15 cellular contexts compared by ENCODE assay signal in genomic region chr7:55539380-55539779, GRCh38. TPM values are rescaled to one million over a fixed set of nuclear protein-coding genes. Genes with fewer than 3 reads are reported as not detected.
DNase-seq lines count a peak whose midpoint lies in the region; ATAC-seq, FAIRE-seq and TF ChIP-seq lines count a peak whose summit lies in the region.
"Had no signal": no experiment of that assay in that cellular context is flagged by ENCODE, and none has a peak within 500 bp of the region (broad histone marks: within the 10 kb centered on the region; RNA-seq: fewer than 3 reads in every experiment).

No MANE protein-coding gene starts in this region.

- FAIRE-seq in GM12878 (lab: Jason Lieb, UNC) = no peak
- FAIRE-seq: urothelium cell line had no signal

- intact Hi-C loops in GM12878 (cut with micrococcal nuclease; ENCODE audit: unreplicated experiment) = loop anchor here (5.0 kb wide), 1 partner anchor 513 kb away; the partner anchor contains the start of genes CCT6A and PSPH
- intact Hi-C loops in activated CD4-positive, alpha-beta T cell treated with anti-CD3 and anti-CD28 coated beads for 36 hours (cut with DNase I, micrococcal nuclease) = no loop called here

- peaks cover 36% of the 10 kb centered on the region for H3K36me3 Mint-ChIP-seq in T-helper 1 cell treated with Interleukin-12 subunit alpha and Interleukin-12 subunit beta and Interleukin-4 antibody, amounts not matched to agents 30 μg/mL and 1 μg/mL, for 36 hours (ENCODE audit: low read depth)
- peaks cover 6% of the 10 kb centered on the region for H3K36me3 Mint-ChIP-seq in IgD-negative memory B cell
- H3K36me3 Mint-ChIP-seq in activated CD4-positive, alpha-beta T cell treated with anti-CD3 and anti-CD28 coated beads for 36 hours (ENCODE audit: low read depth) = peaks cover 37% of the 10 kb centered on the region

- H4K8ac ChIP-seq in neuronal stem cell (ENCODE audit: low read depth, low read length) = no peak overlapping the region

- H3K14ac ChIP-seq in neuronal stem cell (ENCODE audit: low read length) = no peak overlapping the region

- no peak for ATAC-seq in GM12878
- ATAC-seq in activated CD4-positive, alpha-beta T cell treated with anti-CD3 and anti-CD28 coated beads for 36 hours = no peak
- ATAC-seq: right cardiac atrium had no signal

- H3K23ac ChIP-seq in neuronal stem cell (ENCODE audit: low read depth, low read length, poor library complexity) = no peak overlapping the region

- H2BK15ac ChIP-seq in neuronal stem cell (ENCODE audit: low read length) = no peak overlapping the region

- peak overlapping the region; percentile 34 for H3K27ac Mint-ChIP-seq in T-helper 1 cell treated with Interleukin-12 subunit alpha and Interleukin-12 subunit beta and Interleukin-4 antibody, amounts not matched to agents 30 μg/mL and 1 μg/mL, for 36 hours
- H3K27ac Mint-ChIP-seq in IgD-negative memory B cell = peak overlapping the region; percentile 63 to 73 (median 72)
- H3K27ac Mint-ChIP-seq in activated CD4-positive, alpha-beta T cell treated with anti-CD3 and anti-CD28 coated beads for 36 hours = no peak overlapping the region

- H3K9ac ChIP-seq in GM12878 (ENCODE audit: control insufficient read depth, insufficient read depth, low read length) = peak overlapping the region; percentile 13; the same call in 1 of the 2 replicates
- no peak overlapping the region for H3K9ac ChIP-seq in neuronal stem cell (ENCODE audit: low read depth, low read length, poor library complexity)

- peak; percentile 47 for TF ChIP-seq POLR2A in GM12878 (IDR thresholded peaks at IDR 0.05; ENCODE audit: low read depth, low read length)

- H3K27ac ChIP-seq in GM12878 (ENCODE audit: control insufficient read depth, insufficient read depth) (peak overlapping the region; percentile 68), neuronal stem cell (replicated peaks; ENCODE audit: low read length) (no peak overlapping the region)
- H3K27ac ChIP-seq: VCaP had no signal

- BruUV-seq in GM12878 (replicated peaks; lab: Mats Ljungman, UMichigan) = no TSS peak

- H4K20me1 ChIP-seq in GM12878 (ENCODE audit: control insufficient read depth, insufficient read depth) = no peaks in the 10 kb centered on the region

- H3K4me3 ChIP-seq in GM12878 (peak overlapping the region; percentile 1; the same call in 1 of the 2 replicates), neuronal stem cell (ENCODE audit: low read length in 2 of 2) (no peak overlapping the region)
- H3K4me3 ChIP-seq: HAP-1 had no signal

- H2BK12ac ChIP-seq in neuronal stem cell (ENCODE audit: low read length) = no peak overlapping the region

- no peak overlapping the region for H2AK5ac ChIP-seq in neuronal stem cell (ENCODE audit: low read depth, low read length)

- H3K4me3 Mint-ChIP-seq in T-helper 1 cell treated with Interleukin-12 subunit alpha and Interleukin-12 subunit beta and Interleukin-4 antibody, amounts not matched to agents 30 μg/mL and 1 μg/mL, for 36 hours = no peak overlapping the region
- peak overlapping the region; percentile 46 to 88 (median 64) for H3K4me3 Mint-ChIP-seq in IgD-negative memory B cell
- H3K4me3 Mint-ChIP-seq in activated CD4-positive, alpha-beta T cell treated with anti-CD3 and anti-CD28 coated beads for 36 hours = no peak overlapping the region

- peaks cover 11% of the 10 kb centered on the region for H3K79me1 ChIP-seq in neuronal stem cell (ENCODE audit: low read depth, low read length)

- H2BK5ac ChIP-seq in neuronal stem cell (ENCODE audit: low read length) = no peak overlapping the region

- peak overlapping the region; percentile 79 for H3K4me2 ChIP-seq in GM12878 (ENCODE audit: control insufficient read depth, insufficient read depth)
- H3K4me2 ChIP-seq in neuronal stem cell (ENCODE audit: insufficient read depth, low read length, poor library complexity, severe bottlenecking) = no peak overlapping the region

- in situ Hi-C loops in GM12878 (cut with MboI) = no loop called here

- no peaks in the 10 kb centered on the region for H3K9me3 Mint-ChIP-seq in T-helper 1 cell treated with Interleukin-12 subunit alpha and Interleukin-12 subunit beta and Interleukin-4 antibody, amounts not matched to agents 30 μg/mL and 1 μg/mL, for 36 hours
- no peaks in the 10 kb centered on the region for H3K9me3 Mint-ChIP-seq in IgD-negative memory B cell
- no peaks in the 10 kb centered on the region for H3K9me3 Mint-ChIP-seq in activated CD4-positive, alpha-beta T cell treated with anti-CD3 and anti-CD28 coated beads for 36 hours (ENCODE audit: low read depth)

- H3K79me2 ChIP-seq in GM12878 (ENCODE audit: control insufficient read depth, insufficient read depth, low read length) = peaks cover 92% of the 10 kb centered on the region

- no peaks in the 10 kb centered on the region; the same call in 2 of the 3 replicates for H3K9me3 ChIP-seq in GM12878 (replicated peaks; ENCODE audit: control insufficient read depth, insufficient read depth, low read length)
- peaks cover 0 to 4% of the 10 kb centered on the region in 2 donors for H3K9me3 ChIP-seq in neuronal stem cell (replicated peaks in 1 of 2; ENCODE audit: control insufficient read depth in 2 of 2, insufficient read depth in 1 of 2, low read depth in 1 of 2, low read length in 2 of 2)
- H3K9me3 ChIP-seq: HAP-1 had no signal

- TF ChIP-seq CTCF in GM12878 (IDR thresholded peaks at IDR 0.05 in 2 of 3, conservative IDR thresholded peaks at IDR 0.05 in 1 of 3; ENCODE audit: control insufficient read depth in 2 of 3, extremely low read depth in 1 of 3, insufficient read depth in 1 of 3, low read depth in 3 of 3, low read length in 3 of 3) = no peak

- SMC1A ChIA-PET in GM12878 (lab: Charles Lee; ENCODE audit: uncharacterized antibody, unreplicated experiment) = interaction anchor here (1.4 to 15.0 kb wide), 9 partner anchors 8 to 31 kb away, joined by 5 to 263 read pairs (median 9); partner anchors contain the start of gene VOPP1

- no peak for TF ChIP-seq RAD21 in GM12878 (IDR thresholded peaks at IDR 0.05; ENCODE audit: insufficient read depth, low read depth, low read length)

- no peak overlapping the region for H4K91ac ChIP-seq in neuronal stem cell (ENCODE audit: low read depth, low read length, poor library complexity)

- H3K4me1 ChIP-seq in GM12878 (ENCODE audit: control insufficient read depth, insufficient read depth, low read length) (peaks cover 52% of the 10 kb centered on the region), neuronal stem cell (ENCODE audit: control insufficient read depth in 2 of 2, insufficient read depth in 1 of 2, low read depth in 1 of 2, low read length in 2 of 2) (peaks cover 0 to 26% of the 10 kb centered on the region in 2 donors)
- H3K4me1 ChIP-seq: HAP-1 had no signal

- RAD21 ChIA-PET in GM12878 (lab: Charles Lee; ENCODE audit: unreplicated experiment) = interaction anchor here (1.5 to 12.4 kb wide), 5 partner anchors 8 to 30 kb away, joined by 4 to 245 read pairs (median 150); partner anchors contain the start of gene VOPP1

- DNase-seq in T-helper 1 cell (no peak), GM12878 (ENCODE audit: low read depth, low spot score) (no peak), neuronal stem cell (ENCODE audit: low spot score) (no peak), COLO668 (lab: John Stamatoyannopoulos, UW; ENCODE audit: unreplicated experiment) (no peak)
- DNase-seq in activated CD4-positive, alpha-beta T cell treated with anti-CD3 and anti-CD28 coated beads for 36 hours = no peak
- DNase-seq in activated effector memory CD4-positive, alpha-beta T cell treated with anti-CD3 and anti-CD28 coated beads, Interleukin-2, amount 50 U/mL, for 16 hours = no peak
- DNase-seq: DMS53, NCI-H510A treated with DMSO at 0.1 percent for 48 hours, right cardiac atrium, Right ventricle myocardium superior had no signal

- no peaks in the 10 kb centered on the region for H3K27me3 Mint-ChIP-seq in T-helper 1 cell treated with Interleukin-12 subunit alpha and Interleukin-12 subunit beta and Interleukin-4 antibody, amounts not matched to agents 30 μg/mL and 1 μg/mL, for 36 hours (ENCODE audit: low read depth)
- H3K27me3 Mint-ChIP-seq in IgD-negative memory B cell = no peaks in the 10 kb centered on the region
- H3K27me3 Mint-ChIP-seq in activated CD4-positive, alpha-beta T cell treated with anti-CD3 and anti-CD28 coated beads for 36 hours = no peaks in the 10 kb centered on the region

- CTCF ChIA-PET in GM12878 (lab: Yijun Ruan, JAX) = interaction anchor here (0.5 to 10.5 kb wide), 7 partner anchors 8 to 59 kb away, joined by 3 to 87 read pairs (median 6); no protein-coding TSS in a partner anchor
- CTCF ChIA-PET in activated CD4-positive, alpha-beta T cell treated with anti-CD3 and anti-CD28 coated beads for 36 hours (lab: Charles Lee) = interaction anchor here (0.6 to 1.2 kb wide), 4 partner anchors 9 to 45 kb away, joined by 4 read pairs; no protein-coding TSS in a partner anchor

- peak overlapping the region; percentile 53 for H3K18ac ChIP-seq in neuronal stem cell (ENCODE audit: low read length)

- H3K36me3 ChIP-seq in GM12878 (ENCODE audit: control insufficient read depth in 2 of 2, insufficient read depth in 2 of 2, low read length in 1 of 2) = peaks cover 4 to 20% of the 10 kb centered on the region in 2 experiments
- peaks cover 0 to 13% of the 10 kb centered on the region in 2 donors for H3K36me3 ChIP-seq in neuronal stem cell (replicated peaks in 1 of 2; ENCODE audit: control insufficient read depth in 2 of 2, insufficient read depth in 2 of 2, low read length in 2 of 2)

- H3K4ac ChIP-seq in neuronal stem cell (ENCODE audit: low read length) = no peak overlapping the region

- TF ChIP-seq EP300 in GM12878 (IDR thresholded peaks at IDR 0.05; ENCODE audit: borderline replicate concordance in 1 of 2, control insufficient read depth in 1 of 2, low read depth in 2 of 2, low read length in 2 of 2) = no peak

- H2AFZ ChIP-seq in GM12878 (ENCODE audit: control insufficient read depth, low read depth, low read length) = no peak overlapping the region
- H2AFZ ChIP-seq in neuronal stem cell (ENCODE audit: low read length) = no peak overlapping the region

- H3K27me3 ChIP-seq in GM12878 (replicated peaks in 1 of 2; ENCODE audit: control insufficient read depth in 2 of 2, insufficient read depth in 2 of 2, low read length in 1 of 2) (no peaks in the 10 kb centered on the region), neuronal stem cell (ENCODE audit: control insufficient read depth in 3 of 3, insufficient read depth in 3 of 3, low read depth in 1 of 3, low read length in 3 of 3) (no peaks in the 10 kb centered on the region)

- WGBS in GM12878 (ENCODE audit: insufficient coverage, insufficient replicate concordance, low lambda C conversion rate, missing lambda C conversion rate) = 9% methylated on average over 3 of the region's 3 CpGs
- no CpG with 5 or more reads among the region's 3 CpGs for WGBS in neuronal stem cell (ENCODE audit: extremely low coverage in 2 of 2, insufficient read length in 2 of 2, insufficient replicate concordance in 1 of 2), 2 donors

- H3K4me1 Mint-ChIP-seq in T-helper 1 cell treated with Interleukin-12 subunit alpha and Interleukin-12 subunit beta and Interleukin-4 antibody, amounts not matched to agents 30 μg/mL and 1 μg/mL, for 36 hours (ENCODE audit: low read depth) = peaks cover 63% of the 10 kb centered on the region
- H3K4me1 Mint-ChIP-seq in IgD-negative memory B cell = peaks cover 68 to 77% (median 69%) of the 10 kb centered on the region in 3 donors
- H3K4me1 Mint-ChIP-seq in activated CD4-positive, alpha-beta T cell treated with anti-CD3 and anti-CD28 coated beads for 36 hours = peaks cover 74% of the 10 kb centered on the region

- H2BK120ac ChIP-seq in neuronal stem cell (ENCODE audit: low read depth, low read length) = no peak overlapping the region

- POLR2A ChIA-PET in GM12878 (lab: Charles Lee) = interaction anchor here (0.9 to 12.5 kb wide), 6 partner anchors 7 to 230 kb away, joined by 3 to 156 read pairs (median 4); no protein-coding TSS in a partner anchor
- POLR2A ChIA-PET in activated CD4-positive, alpha-beta T cell treated with anti-CD3 and anti-CD28 coated beads for 36 hours (lab: Charles Lee) = no interaction called here

RNA-seq across cellular contexts. Expression of gene VOPP1, which starts 32.9 kb away (rescaled TPM):
- 70.2 TPM for polyA plus RNA-seq in IgD-negative memory B cell
- total RNA-seq in GM12878 (2013; cell fraction: nucleolus; rRNA removed) = 130 and 131 TPM in 2 replicates
- 198 and 200 TPM in 2 replicates for total RNA-seq in GM12878 (2014; rRNA removed)
- total RNA-seq in GM12878 (2014; rRNA removed; fragmentation: Illumina TruSeq; extraction: Trizol) = 135 and 144 TPM in 2 replicates
- total RNA-seq in GM12878 (2021) = 205 and 206 TPM in 2 replicates
- polyA plus RNA-seq in GM12878 (2011; ENCODE audit: low read depth) = 123 TPM
- polyA plus RNA-seq in GM12878 (2011; rRNA removed) = 101 and 118 TPM in 2 replicates
- 103 and 118 TPM in 2 replicates for polyA plus RNA-seq in GM12878 (2011; cell fraction: cytosol; rRNA removed)
- 51.0 and 62.5 TPM in 2 replicates for polyA plus RNA-seq in GM12878 (2011; cell fraction: nucleus; rRNA removed)
- 135 and 137 TPM in 2 replicates for polyA plus RNA-seq in GM12878 (2012)
- 116 and 141 TPM in 2 replicates for polyA plus RNA-seq in GM12878 (2014; fragmentation: Illumina TruSeq; extraction: Trizol)
- polyA plus RNA-seq in GM12878 (2014; fragmentation: Nextera tagmentation; extraction: Ambion mirVana) = 10 to 100 TPM; 32.8 to 78.5 TPM
- polyA plus RNA-seq in GM12878 (2014; rRNA removed) = 203 and 212 TPM in 2 replicates
- 10 to 100 TPM; 54.4 to 71.5 TPM for polyA plus RNA-seq in GM12878 (2016; fragmentation: Nextera tagmentation; extraction: Ambion mirVana)
- 139 and 160 TPM in 2 replicates for polyA minus RNA-seq in GM12878 (2011; rRNA and poly(A)+ RNA removed)
- 60.1 and 81.5 TPM in 2 replicates for polyA minus RNA-seq in GM12878 (2011; cell fraction: cytosol; rRNA and poly(A)+ RNA removed)
- 37.2 and 80.3 TPM in 2 replicates for polyA minus RNA-seq in GM12878 (2011; cell fraction: nucleus; rRNA and poly(A)+ RNA removed)
- 38.1 TPM for polyA plus RNA-seq in neuronal stem cell (2013, experiment 1 of 2)
- polyA plus RNA-seq in neuronal stem cell (2013, experiment 2 of 2) = 37.8 TPM
- total RNA-seq in activated CD4-positive, alpha-beta T cell treated with anti-CD3 and anti-CD28 coated beads for 36 hours = 10 to 100 TPM; 63.7 to 64.2 TPM

Comparison
In these comparisons a context has a peak if more than half of its experiments do, and no peak if none do; other contexts are left out.
1. H3K4me3 Mint-ChIP-seq: peak in IgD-negative memory B cell (4 of 4); none in T-helper 1 cell treated with Interleukin-12 subunit alpha and Interleukin-12 subunit beta and Interleukin-4 antibody, amounts not matched to agents 30 μg/mL and 1 μg/mL, for 36 hours (single experiment) and activated CD4-positive, alpha-beta T cell treated with anti-CD3 and anti-CD28 coated beads for 36 hours (single experiment).